In genomic region chr14:51733147-51733546, GRCh38 we compare ENCODE assay signal across 21 cellular contexts.
A peak's percentile ranks its signal among the peaks of the same experiment; 100 is the strongest.
DNase-seq lines count a peak whose midpoint lies in the region; ATAC-seq and TF ChIP-seq lines count a peak whose summit lies in the region.
"Had no signal": no experiment of that assay in that cellular context is flagged by ENCODE, and none has a peak within 500 bp of the region (broad histone marks: within the 10 kb centered on the region; RNA-seq: fewer than 3 reads in every experiment).

No MANE protein-coding gene starts in this region.

- peaks cover 4% of the 10 kb centered on the region for H3K4me1 Mint-ChIP-seq in endothelial cell (ENCODE audit: unreplicated experiment)
- H3K4me1 Mint-ChIP-seq: CD14-positive monocyte; CD8-positive, alpha-beta memory T cell; GM23338 had no signal

- no peaks in the 10 kb centered on the region for H3K27me3 ChIP-seq in psoas muscle (ENCODE audit: insufficient read depth in 3 of 3, low read length in 2 of 3)
- H3K27me3 ChIP-seq: BE2C, SJCRH30 had no signal

- ATAC-seq in psoas muscle (peak in 3 of 4 donors; percentile 25 to 91 (median 39)), HG03108 (IDR thresholded peaks at IDR 0.05; ENCODE audit: unreplicated experiment) (no peak), esophagus mucosa (no peak)
- ATAC-seq: GM23338, Right ventricle myocardium inferior had no signal

- H3K27me3 Mint-ChIP-seq in endothelial cell (ENCODE audit: unreplicated experiment), result no peaks in the 10 kb centered on the region

- 19 to 49% (median 23%) methylated on average over 1 of the region's 1 CpG for WGBS in psoas muscle, 3 donors

- H3K27ac Mint-ChIP-seq in endothelial cell (ENCODE audit: unreplicated experiment), result no peak overlapping the region
- H3K27ac Mint-ChIP-seq: CD14-positive monocyte; CD8-positive, alpha-beta memory T cell; GM23338; H9 had no signal

- no peak overlapping the region for H3K4me3 Mint-ChIP-seq in endothelial cell (ENCODE audit: unreplicated experiment)
- H3K4me3 Mint-ChIP-seq: CD14-positive monocyte; CD8-positive, alpha-beta memory T cell; GM23338; H9 had no signal

- H3K9me3 ChIP-seq in psoas muscle, result no peaks in the 10 kb centered on the region
- H3K9me3 ChIP-seq: BE2C, SJCRH30 had no signal

- peaks cover 0 to 15% of the 10 kb centered on the region in 2 donors for H3K36me3 ChIP-seq in psoas muscle (ENCODE audit: insufficient read depth in 1 of 2, low read depth in 1 of 2)
- H3K36me3 ChIP-seq: BE2C had no signal

- H3K9me3 Mint-ChIP-seq in endothelial cell (ENCODE audit: unreplicated experiment), result no peaks in the 10 kb centered on the region
- H3K9me3 Mint-ChIP-seq: CD8-positive, alpha-beta memory T cell; GM23338; H9 had no signal

- H3K27ac ChIP-seq in psoas muscle, result no peak overlapping the region
- H3K27ac ChIP-seq: 22Rv1, SJCRH30 had no signal

- DNase-seq in NCI-H2171 treated with DMSO at 0.1 percent for 48 hours (lab: John Stamatoyannopoulos, UW) (peak; percentile 59), NCI-H2171 (lab: John Stamatoyannopoulos, UW) (no peak), NCI-H524 treated with DMSO at 0.1 percent for 48 hours (lab: John Stamatoyannopoulos, UW) (peak; percentile 28), psoas muscle (no peak), endothelial cell (ENCODE audit: low spot score) (no peak)
- DNase-seq: BE2C; CD8-positive, alpha-beta memory T cell; H9; KG1; MM.1S; NCI-H1694 treated with DMSO at 0.1 percent for 48 hours; NCI-H2081; NCI-H446; NCI-H526 treated with DMSO at 0.1 percent for 48 hours; SJCRH30 had no signal

- no peaks in the 10 kb centered on the region for H3K4me1 ChIP-seq in psoas muscle
- H3K4me1 ChIP-seq: BE2C, SJCRH30 had no signal

- intact Hi-C loops in psoas muscle (cut with DNase I), result no loop called here

- TF ChIP-seq CTCF in psoas muscle (IDR thresholded peaks at IDR 0.05), result no peak
- TF ChIP-seq CTCF in endothelial cell (IDR thresholded peaks at IDR 0.05; ENCODE audit: unreplicated experiment), result no peak

- peaks cover 5% of the 10 kb centered on the region for H3K36me3 Mint-ChIP-seq in endothelial cell (ENCODE audit: low read depth, unreplicated experiment)
- H3K36me3 Mint-ChIP-seq: CD14-positive monocyte; CD8-positive, alpha-beta memory T cell had no signal

- no peak overlapping the region for H3K4me3 ChIP-seq in psoas muscle
- H3K4me3 ChIP-seq: GM23338, SJCRH30 had no signal

Comparison
In these comparisons a context has a peak if more than half of its experiments do, and no peak if none do; other contexts are left out.
1. DNase-seq: peak in NCI-H2171 treated with DMSO at 0.1 percent for 48 hours (single experiment) and NCI-H524 treated with DMSO at 0.1 percent for 48 hours (single experiment); none in NCI-H2171 (single experiment), psoas muscle (0 of 2) and endothelial cell (single experiment).
2. ATAC-seq: peak in psoas muscle (3 of 4); none in HG03108 (single experiment) and esophagus mucosa (single experiment).